In the genomic region with DNA sequence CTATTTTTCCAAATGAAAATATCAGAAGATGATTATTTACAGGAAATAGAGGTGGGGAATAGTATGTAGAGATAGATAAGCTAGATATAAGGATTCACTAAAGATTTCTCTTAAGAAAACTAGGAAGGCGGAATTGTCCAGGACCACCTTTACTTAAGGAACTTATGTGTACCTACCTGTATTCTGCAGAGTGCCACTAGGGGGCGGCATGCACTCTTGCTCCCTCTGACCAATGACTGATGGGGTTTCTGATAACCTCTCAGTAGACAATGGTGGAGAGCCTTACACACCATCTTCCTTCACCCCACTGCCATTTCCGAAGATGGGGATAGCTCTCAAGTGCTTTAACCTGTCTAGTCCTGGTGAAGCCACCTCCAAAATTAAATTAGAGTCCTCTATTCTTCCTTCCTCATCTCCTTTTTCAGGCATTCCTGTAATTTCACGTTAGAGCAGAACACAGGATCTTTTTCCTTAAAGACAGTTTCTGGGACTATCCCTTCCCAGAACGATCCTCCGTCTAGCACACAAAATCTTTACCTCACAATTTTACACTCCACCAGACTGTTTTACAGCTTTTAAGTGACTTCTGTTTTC, we compare ENCODE assay signal across 8 cellular contexts.
DNase-seq lines count a peak whose midpoint lies in the region; ATAC-seq and TF ChIP-seq lines count a peak whose summit lies in the region.

No MANE protein-coding gene starts in this region.

- no peak overlapping the region for H3K4me3 ChIP-seq in Caco-2 (ENCODE audit: low read depth, low read length)
- no peak overlapping the region for H3K4me3 ChIP-seq in OCI-LY1 (ENCODE audit: low read depth, low read length, poor library complexity, severe bottlenecking)
- H3K4me3 ChIP-seq in CD8-positive, alpha-beta memory T cell (ENCODE audit: low read length), result no peak overlapping the region

- H3K9me3 Mint-ChIP-seq in Caco-2 (ENCODE audit: unreplicated experiment), result peaks cover 5% of the 10 kb centered on the region
- peaks cover 1 to 7% (median 3%) of the 10 kb centered on the region in 5 donors for H3K9me3 Mint-ChIP-seq in CD8-positive, alpha-beta memory T cell

- H3K4me2 ChIP-seq in OCI-LY1 (ENCODE audit: low read length), result no peak overlapping the region

- no peaks in the 10 kb centered on the region for H3K79me2 ChIP-seq in OCI-LY1 (ENCODE audit: insufficient read depth, low read length)

- intact Hi-C loops in Caco-2 (cut with micrococcal nuclease; ENCODE audit: unreplicated experiment), result no loop called here

- no TSS peak for BruUV-seq in Caco-2 (replicated peaks; lab: Mats Ljungman, UMichigan)

- H4K20me1 ChIP-seq in OCI-LY1 (ENCODE audit: insufficient read depth, low read length), result no peaks in the 10 kb centered on the region

- H3K4me1 ChIP-seq in Caco-2 (no peaks in the 10 kb centered on the region), OCI-LY1 (ENCODE audit: insufficient read depth, low read length, severe bottlenecking) (no peaks in the 10 kb centered on the region)
- no peaks in the 10 kb centered on the region for H3K4me1 ChIP-seq in CD8-positive, alpha-beta memory T cell (ENCODE audit: insufficient read depth, low read length)

- H3F3A ChIP-seq in OCI-LY1 (ENCODE audit: insufficient read depth, low read length), result no peaks in the 10 kb centered on the region

- POLR2A ChIA-PET in Caco-2 (lab: Charles Lee), result no interaction called here
- POLR2A ChIA-PET in CD8-positive, alpha-beta memory T cell (lab: Charles Lee), result no interaction called here

- no peak overlapping the region for H3K4me3 Mint-ChIP-seq in Caco-2 (ENCODE audit: unreplicated experiment)
- H3K4me3 Mint-ChIP-seq in CD8-positive, alpha-beta memory T cell, result no peak overlapping the region

- no peaks in the 10 kb centered on the region for H3K9me2 ChIP-seq in OCI-LY1 (ENCODE audit: low read depth, low read length)

- ATAC-seq in GM18907 (IDR thresholded peaks at IDR 0.05; ENCODE audit: unreplicated experiment) (peak; percentile 79), HG03045 (IDR thresholded peaks at IDR 0.05; ENCODE audit: unreplicated experiment) (peak; percentile 86)

- peaks cover 4% of the 10 kb centered on the region for H3K27me3 Mint-ChIP-seq in Caco-2 (ENCODE audit: insufficient read depth, unreplicated experiment)
- H3K27me3 Mint-ChIP-seq in CD8-positive, alpha-beta memory T cell, result no peaks in the 10 kb centered on the region

- no peak overlapping the region for H3K27ac ChIP-seq in OCI-LY1 (ENCODE audit: low read depth, low read length, poor library complexity, severe bottlenecking)
- no peak overlapping the region for H3K27ac ChIP-seq in CD8-positive, alpha-beta memory T cell (ENCODE audit: low read depth, low read length)

- no peak overlapping the region for H3K9ac ChIP-seq in OCI-LY1 (ENCODE audit: low read length)

- no peaks in the 10 kb centered on the region for H3K36me3 Mint-ChIP-seq in Caco-2 (ENCODE audit: insufficient read depth, unreplicated experiment)
- H3K36me3 Mint-ChIP-seq in CD8-positive, alpha-beta memory T cell, result no peaks in the 10 kb centered on the region

- DNase-seq in Caco-2 (peak; percentile 47 to 58), T47D (ENCODE audit: low read depth in 1 of 2, low spot score in 1 of 2) (peak; percentile 1 to 55), medulla oblongata (ENCODE audit: extremely low spot score) (peak; percentile 31), NCI-H2081 (lab: John Stamatoyannopoulos, UW) (no peak)
- no peak for DNase-seq in CD8-positive, alpha-beta memory T cell

- H3K36me3 ChIP-seq in Caco-2 (ENCODE audit: control insufficient read depth, insufficient read depth, low read length) (no peaks in the 10 kb centered on the region), OCI-LY1 (ENCODE audit: insufficient read depth, low read length) (no peaks in the 10 kb centered on the region)
- no peaks in the 10 kb centered on the region for H3K36me3 ChIP-seq in CD8-positive, alpha-beta memory T cell (ENCODE audit: insufficient read depth, low read length)

- H3K27me3 ChIP-seq in Caco-2 (replicated peaks; ENCODE audit: control insufficient read depth, insufficient read depth, low read length) (no peaks in the 10 kb centered on the region), OCI-LY1 (ENCODE audit: insufficient read depth, low read length) (no peaks in the 10 kb centered on the region)
- no peaks in the 10 kb centered on the region for H3K27me3 ChIP-seq in CD8-positive, alpha-beta memory T cell (ENCODE audit: insufficient read depth, low read length, poor library complexity, severe bottlenecking)

- no peaks in the 10 kb centered on the region for H3K4me1 Mint-ChIP-seq in Caco-2 (ENCODE audit: low read depth, unreplicated experiment)
- H3K4me1 Mint-ChIP-seq in CD8-positive, alpha-beta memory T cell, result no peaks in the 10 kb centered on the region

- in situ Hi-C loops in T47D (cut with HindIII; ENCODE audit: low pct_unique_long_range_greater_than_20kb, low sequenced_read_pairs), result no loop called here

- H3K9me3 ChIP-seq in Caco-2 (no peaks in the 10 kb centered on the region), OCI-LY1 (ENCODE audit: low read length) (no peaks in the 10 kb centered on the region)
- no peaks in the 10 kb centered on the region for H3K9me3 ChIP-seq in CD8-positive, alpha-beta memory T cell (ENCODE audit: low read length)

- no peak overlapping the region for H3K27ac Mint-ChIP-seq in Caco-2 (ENCODE audit: unreplicated experiment)
- H3K27ac Mint-ChIP-seq in CD8-positive, alpha-beta memory T cell, result no peak overlapping the region

- TF ChIP-seq CTCF in Caco-2 (IDR thresholded peaks at IDR 0.05; ENCODE audit: insufficient read depth in 1 of 2, low read depth in 1 of 2, low read length in 1 of 2, severe bottlenecking in 1 of 2, unreplicated experiment in 1 of 2) (peak; percentile 62 to 66), OCI-LY1 (IDR thresholded peaks at IDR 0.05; ENCODE audit: low read length) (peak; percentile 78)

- no peak overlapping the region for H2AFZ ChIP-seq in OCI-LY1 (ENCODE audit: low read length)

- CTCF ChIA-PET in Caco-2 (lab: Charles Lee), result no interaction called here
- CTCF ChIA-PET in CD8-positive, alpha-beta memory T cell (lab: Charles Lee), result no interaction called here

Comparison
In these comparisons a context has a peak if more than half of its experiments do, and no peak if none do; other contexts are left out.
1. DNase-seq: peak in Caco-2 (2 of 2), T47D (2 of 2) and medulla oblongata (single experiment); none in CD8-positive, alpha-beta memory T cell (0 of 5) and NCI-H2081 (0 of 2).